Comparison of ENCODE assay signal across 25 cellular contexts in the genomic region with DNA sequence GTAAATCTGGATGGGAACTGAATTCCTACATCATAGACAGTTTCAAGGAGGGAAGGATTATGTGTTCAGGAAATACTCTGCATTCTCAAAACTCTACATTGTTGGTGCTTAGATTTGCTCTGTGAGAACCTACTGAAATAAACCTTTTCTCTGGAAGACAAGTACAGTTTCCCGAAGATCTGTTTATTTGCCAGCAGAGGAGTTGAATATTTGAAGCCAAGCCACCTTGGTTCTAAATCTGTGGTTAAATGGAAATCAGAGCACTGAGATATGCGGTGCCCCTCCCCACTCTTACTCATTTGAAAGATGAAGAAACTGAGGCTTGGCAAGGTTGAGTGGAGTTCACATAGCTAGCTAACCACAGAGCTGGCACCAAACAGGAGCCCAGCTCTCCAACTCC.
DNase-seq lines count a peak whose midpoint lies in the region; ATAC-seq and TF ChIP-seq lines count a peak whose summit lies in the region.
"Had no signal": no experiment of that assay in that cellular context is flagged by ENCODE, and none has a peak within 500 bp of the region (broad histone marks: within the 10 kb centered on the region; RNA-seq: fewer than 3 reads in every experiment).

No MANE protein-coding gene starts in this region.

- CTCF ChIA-PET in activated CD8-positive, alpha-beta T cell treated with anti-CD3 and anti-CD28 coated beads, Interleukin-2, amount 10 ng/mL, durations not matched to agents 7 days and 5 days (lab: Charles Lee), result no interaction called here

- POLR2A ChIA-PET in activated CD8-positive, alpha-beta T cell treated with anti-CD3 and anti-CD28 coated beads, Interleukin-2, amount 10 ng/mL, durations not matched to agents 7 days and 5 days (lab: Charles Lee), result no interaction called here

- H3K4me1 Mint-ChIP-seq in activated CD8-positive, alpha-beta T cell treated with anti-CD3 and anti-CD28 coated beads, Interleukin-2, amount 10 ng/mL, durations not matched to agents 7 days and 5 days (ENCODE audit: low read depth), result peaks cover 5% of the 10 kb centered on the region

- DNase-seq in HT1080 (ENCODE audit: low read depth) (peak; percentile 31), brain microvascular endothelial cell (peak; percentile 67), hepatic stellate cell (ENCODE audit: low spot score) (peak; percentile 18), thoracic aorta (ENCODE audit: low spot score) (no peak), iPS-NIHi11 (ENCODE audit: low spot score) (no peak)
- DNase-seq in activated CD8-positive, alpha-beta T cell treated with anti-CD3 and anti-CD28 coated beads, Interleukin-2, amount 10 ng/mL, durations not matched to agents 7 days and 5 days, result no peak
- DNase-seq: activated B cell treated with CpG ODN at 0.5 μM for 24 hours; activated CD4-positive, alpha-beta T cell treated with anti-CD3 and anti-CD28 coated beads, Interleukin-2, amount 50 U/mL, for 48 hours; activated gamma-delta T cell treated with Interleukin-2 at 50 U/mL for 16 hours; activated T-cell treated with anti-CD3 and anti-CD28 coated beads for 4 hours; amygdala; DMS79; foreskin fibroblast; H9; Karpas-422; left cardiac atrium; naive thymus-derived CD8-positive, alpha-beta T cell; NCI-H1436 treated with DMSO at 0.1 percent for 48 hours; NCI-H524 treated with DMSO at 0.1 percent for 48 hours; RPMI8226; stimulated activated CD4-positive, alpha-beta T cell treated with anti-CD3 and anti-CD28 coated beads, Interleukin-2, amount 100 ng/mL, for 24 hours; stimulated activated naive CD4-positive, alpha-beta T cell had no signal

- H3K36me3 ChIP-seq in brain microvascular endothelial cell (replicated peaks) (no peaks in the 10 kb centered on the region), thoracic aorta (no peaks in the 10 kb centered on the region)

- H3K9me3 ChIP-seq in thoracic aorta, result no peaks in the 10 kb centered on the region

- in situ Hi-C loops in brain microvascular endothelial cell (cut with HindIII; ENCODE audit: low pct_ligation_motif_present, low sequenced_read_pairs), result loop anchor here (25.0 kb wide), 1 partner anchor 377 kb away; no protein-coding TSS in a partner anchor

- peaks cover 30% of the 10 kb centered on the region for H3K27me3 Mint-ChIP-seq in activated CD8-positive, alpha-beta T cell treated with anti-CD3 and anti-CD28 coated beads, Interleukin-2, amount 10 ng/mL, durations not matched to agents 7 days and 5 days (ENCODE audit: low read depth)

- no peak overlapping the region for H3K27ac Mint-ChIP-seq in activated CD8-positive, alpha-beta T cell treated with anti-CD3 and anti-CD28 coated beads, Interleukin-2, amount 10 ng/mL, durations not matched to agents 7 days and 5 days
- H3K27ac Mint-ChIP-seq: activated B cell treated with CpG ODN at 0.5 μM for 24 hours; B cell; naive thymus-derived CD8-positive, alpha-beta T cell had no signal

- H3K4me3 ChIP-seq in brain microvascular endothelial cell (ENCODE audit: low read depth, low read length) (no peak overlapping the region), thoracic aorta (no peak overlapping the region)

- TF ChIP-seq CTCF in brain microvascular endothelial cell (IDR thresholded peaks at IDR 0.05; ENCODE audit: low read depth, low read length, missing control alignments) (no peak), thoracic aorta (IDR thresholded peaks at IDR 0.05) (no peak)

- H3K27me3 ChIP-seq in brain microvascular endothelial cell (replicated peaks) (no peaks in the 10 kb centered on the region), thoracic aorta (replicated peaks; ENCODE audit: insufficient read depth) (no peaks in the 10 kb centered on the region)

- H3K4me1 ChIP-seq in thoracic aorta (ENCODE audit: control insufficient read depth in 1 of 2, low read depth in 2 of 2), result peaks cover 0 to 31% of the 10 kb centered on the region in 2 donors
- H3K4me1 ChIP-seq: parathyroid adenoma had no signal

- no peaks in the 10 kb centered on the region for H3K36me3 Mint-ChIP-seq in activated CD8-positive, alpha-beta T cell treated with anti-CD3 and anti-CD28 coated beads, Interleukin-2, amount 10 ng/mL, durations not matched to agents 7 days and 5 days (ENCODE audit: low read depth)
- H3K36me3 Mint-ChIP-seq: naive thymus-derived CD8-positive, alpha-beta T cell had no signal

- peak overlapping the region; percentile 79 for H3K27ac ChIP-seq in brain microvascular endothelial cell
- H3K27ac ChIP-seq in thoracic aorta, result peak overlapping the region; percentile 37 to 64
- H3K27ac ChIP-seq: parathyroid adenoma had no signal

- ATAC-seq in thoracic aorta (ENCODE audit: insufficient number of reproducible peaks, low FRiP score, low read depth) (no peak), GM18511 (IDR thresholded peaks at IDR 0.05; ENCODE audit: unreplicated experiment) (no peak)
- no peak for ATAC-seq in activated CD8-positive, alpha-beta T cell treated with anti-CD3 and anti-CD28 coated beads, Interleukin-2, amount 10 ng/mL, durations not matched to agents 7 days and 5 days
- ATAC-seq: naive thymus-derived CD8-positive, alpha-beta T cell had no signal

- H3K4me3 Mint-ChIP-seq in activated CD8-positive, alpha-beta T cell treated with anti-CD3 and anti-CD28 coated beads, Interleukin-2, amount 10 ng/mL, durations not matched to agents 7 days and 5 days, result no peak overlapping the region
- H3K4me3 Mint-ChIP-seq: activated B cell treated with CpG ODN at 0.5 μM for 24 hours; B cell; naive thymus-derived CD8-positive, alpha-beta T cell had no signal

- H3K9me3 Mint-ChIP-seq in activated CD8-positive, alpha-beta T cell treated with anti-CD3 and anti-CD28 coated beads, Interleukin-2, amount 10 ng/mL, durations not matched to agents 7 days and 5 days (ENCODE audit: insufficient read depth), result no peaks in the 10 kb centered on the region
- H3K9me3 Mint-ChIP-seq: activated B cell treated with CpG ODN at 0.5 μM for 24 hours; H9; naive thymus-derived CD8-positive, alpha-beta T cell had no signal

Comparison
In these comparisons a context has a peak if more than half of its experiments do, and no peak if none do; other contexts are left out.
1. DNase-seq: peak in HT1080 (single experiment), brain microvascular endothelial cell (single experiment) and hepatic stellate cell (single experiment); none in thoracic aorta (single experiment), activated CD8-positive, alpha-beta T cell treated with anti-CD3 and anti-CD28 coated beads, Interleukin-2, amount 10 ng/mL, durations not matched to agents 7 days and 5 days (single experiment) and iPS-NIHi11 (single experiment).